Comparison of ENCODE assay signal across 13 cellular contexts in genomic region chr7:86598311-86598710, GRCh38. TPM values are rescaled to one million over a fixed set of nuclear protein-coding genes. Genes with fewer than 3 reads are reported as not detected.
DNase-seq lines count a peak whose midpoint lies in the region; ATAC-seq, FAIRE-seq and TF ChIP-seq lines count a peak whose summit lies in the region.
"Had no signal": no experiment of that assay in that cellular context is flagged by ENCODE, and none has a peak within 500 bp of the region (broad histone marks: within the 10 kb centered on the region; RNA-seq: fewer than 3 reads in every experiment).

No MANE protein-coding gene starts in this region.

- no peaks in the 10 kb centered on the region for H3K4me1 ChIP-seq in PC-3 (ENCODE audit: insufficient read depth, low read length)
- H3K4me1 ChIP-seq: esophagus muscularis mucosa, parathyroid adenoma had no signal

- no peak overlapping the region for H3K9ac ChIP-seq in PC-3 (ENCODE audit: low read length)
- H3K9ac ChIP-seq: parathyroid adenoma had no signal

- peak; percentile 53 for TF ChIP-seq CTCF in PC-3 (conservative IDR thresholded peaks at IDR 0.05; ENCODE audit: low read depth, low read length)

- H4K20me1 ChIP-seq in PC-3 (ENCODE audit: low read length), result no peaks in the 10 kb centered on the region

- H2AFZ ChIP-seq in PC-3 (ENCODE audit: low read length), result no peak overlapping the region
- H2AFZ ChIP-seq: parathyroid adenoma had no signal

- no peaks in the 10 kb centered on the region for H3K9me3 ChIP-seq in PC-3 (ENCODE audit: low read length)
- H3K9me3 ChIP-seq: esophagus muscularis mucosa, thoracic aorta had no signal

- no peaks in the 10 kb centered on the region for H3K9me2 ChIP-seq in PC-3 (replicated peaks; ENCODE audit: low read length)

- no peaks in the 10 kb centered on the region for H3F3A ChIP-seq in PC-3 (ENCODE audit: low read length, unreplicated experiment)

- no peak overlapping the region for H3K27ac ChIP-seq in PC-3 (ENCODE audit: low read length)
- H3K27ac ChIP-seq: esophagus muscularis mucosa, parathyroid adenoma, thoracic aorta had no signal

- DNase-seq in DMS 273 treated with DMSO at 0.1 percent for 48 hours (lab: John Stamatoyannopoulos, UW), result peak; percentile 8
- peak; percentile 5 for DNase-seq in H54 (ENCODE audit: insufficient read length, low spot score)
- DNase-seq in PC-3, result peak; percentile 38
- DNase-seq in left kidney (ENCODE audit: low read depth, low spot score), result peak; percentile 2
- no peak for DNase-seq in UCSD-AML1 (lab: John Stamatoyannopoulos, UW; ENCODE audit: unreplicated experiment)
- no peak for DNase-seq in GOT3 (lab: John Stamatoyannopoulos, UW)
- DNase-seq in kidney tubule cell (ENCODE audit: low spot score), result no peak
- DNase-seq: NCI-H226 had no signal

- POLR2A ChIA-PET in PC-3 (lab: Charles Lee; ENCODE audit: unreplicated experiment), result no interaction called here

- H3K79me2 ChIP-seq in PC-3 (ENCODE audit: low read length), result no peaks in the 10 kb centered on the region
- H3K79me2 ChIP-seq: parathyroid adenoma had no signal

- H3K4me3 ChIP-seq in PC-3 (ENCODE audit: low read length), result no peak overlapping the region
- H3K4me3 ChIP-seq: esophagus muscularis mucosa, thoracic aorta had no signal

- intact Hi-C loops in PC-3 (cut with micrococcal nuclease), result loop anchor here (10.0 kb wide), 1 partner anchor 306 kb away; no protein-coding TSS in a partner anchor

- CTCF ChIA-PET in PC-3 (lab: Charles Lee), result no interaction called here

- H3K36me3 ChIP-seq in PC-3 (ENCODE audit: low read depth, low read length), result no peaks in the 10 kb centered on the region
- H3K36me3 ChIP-seq: esophagus muscularis mucosa, thoracic aorta had no signal

- BruUV-seq in PC-3 (replicated peaks; lab: Mats Ljungman, UMichigan), result no TSS peak

- no peak for TF ChIP-seq POLR2A in H54 (IDR thresholded peaks at IDR 0.05; ENCODE audit: low read depth, low read length)

- H3K4me2 ChIP-seq in PC-3 (ENCODE audit: low read length), result no peak overlapping the region

- no peak for FAIRE-seq in H54 (lab: Jason Lieb, UNC)

- H3K27me3 ChIP-seq in PC-3 (ENCODE audit: low read length), result no peaks in the 10 kb centered on the region
- H3K27me3 ChIP-seq: esophagus muscularis mucosa had no signal

- ATAC-seq in PC-3, result peak; percentile 29; the same call in 1 of the 2 replicates
- ATAC-seq in HG02938 (IDR thresholded peaks at IDR 0.05; ENCODE audit: unreplicated experiment), result no peak

RNA-seq across cellular contexts. Expression of gene GRM3, which starts 45.4 kb away (rescaled TPM):
- total RNA-seq in PC-3 (2014; rRNA removed), result not detected in 2 replicates
- total RNA-seq: esophagus muscularis mucosa; T-helper 1 cell treated with Interleukin-12 subunit alpha and Interleukin-12 subunit beta and Interleukin-4 antibody, amounts not matched to agents 30 ng/mL and 1 ng/mL, for 36 hours; thoracic aorta had no signal

Comparison
In these comparisons a context has a peak if more than half of its experiments do, and no peak if none do; other contexts are left out.
1. DNase-seq: peak in DMS 273 treated with DMSO at 0.1 percent for 48 hours (single experiment), H54 (single experiment), PC-3 (single experiment) and left kidney (single experiment); none in UCSD-AML1 (single experiment), GOT3 (single experiment) and kidney tubule cell (single experiment).